ENCODE assay signal across 8 cellular contexts in the genomic region with DNA sequence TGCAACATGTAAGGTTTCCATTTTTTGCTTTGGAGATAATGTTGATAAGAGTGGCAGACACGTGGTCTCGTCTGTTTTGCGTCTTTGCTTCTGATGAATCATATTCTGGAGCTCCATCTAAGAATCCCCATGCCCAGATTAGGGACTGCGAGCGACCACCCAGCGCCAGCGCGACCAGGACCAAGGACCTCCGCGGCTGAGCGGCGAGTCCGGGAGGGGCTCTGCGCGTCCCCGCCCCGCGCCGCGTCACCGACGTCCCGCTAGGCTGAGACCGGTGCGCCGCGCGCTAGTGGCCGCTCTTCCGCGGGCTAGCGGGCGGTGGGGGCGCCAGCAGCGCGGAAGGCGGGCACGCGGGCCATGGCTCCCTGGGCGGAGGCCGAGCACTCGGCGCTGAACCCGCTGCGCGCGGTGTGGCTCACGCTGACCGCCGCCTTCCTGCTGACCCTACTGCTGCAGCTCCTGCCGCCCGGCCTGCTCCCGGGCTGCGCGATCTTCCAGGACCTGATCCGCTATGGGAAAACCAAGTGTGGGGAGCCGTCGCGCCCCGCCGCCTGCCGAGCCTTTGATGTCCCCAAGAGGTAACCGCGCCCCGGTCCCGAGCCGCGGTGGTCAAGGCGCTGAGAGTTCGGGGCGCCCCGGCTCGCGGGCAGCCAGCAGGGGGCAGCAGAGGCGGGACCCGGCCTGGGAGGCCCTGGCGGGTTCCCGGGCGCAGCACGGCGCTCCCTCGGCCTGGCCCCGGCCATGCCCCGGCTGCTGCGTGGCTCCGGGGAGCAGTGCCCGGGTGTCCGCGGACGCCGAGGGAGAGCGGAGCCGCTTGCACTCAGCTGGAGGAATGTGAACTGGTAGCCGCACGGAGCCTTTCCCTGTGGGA. TPM values are rescaled to one million over a fixed set of nuclear protein-coding genes. Genes with fewer than 3 reads are reported as not detected.
DNase-seq lines count a peak whose midpoint lies in the region; ATAC-seq and TF ChIP-seq lines count a peak whose summit lies in the region.

A gene (plus strand): TSS at position 263 of the 871 bp plus-strand sequence. CDS start 95 bp downstream, at position 358.

- H3K27ac Mint-ChIP-seq in CD14-positive monocyte = peak within 1 kb of the TSS; percentile 91 to 96 (median 96)

- H3K4me3 ChIP-seq in right lobe of liver = peak within 1 kb of the TSS; percentile 65 to 73 (median 67)

- TF ChIP-seq CTCF in CD14-positive monocyte (IDR thresholded peaks at IDR 0.05) (peak; percentile 99), right lobe of liver (IDR thresholded peaks at IDR 0.05) (peak; percentile 93 to 99 (median 97))

- H3K27me3 Mint-ChIP-seq in CD14-positive monocyte (ENCODE audit: low read depth in 3 of 3) = peaks cover 0 to 1% (median 0%) of the 10 kb centered on the region in 3 donors

- peak; percentile 95 for ATAC-seq in HG03432 (IDR thresholded peaks at IDR 0.05; ENCODE audit: unreplicated experiment)
- peak; percentile 96 to 98 (median 98) for ATAC-seq in right lobe of liver

- H3K36me3 ChIP-seq in right lobe of liver = no peaks in the 10 kb centered on the region

- H3K4me3 Mint-ChIP-seq in CD14-positive monocyte = peak within 1 kb of the TSS; percentile 88 to 95

- peaks cover 0 to 3% of the 10 kb centered on the region in 2 donors for H3K36me3 Mint-ChIP-seq in CD14-positive monocyte

- intact Hi-C loops in CD14-positive monocyte (cut with micrococcal nuclease) (loop anchor here in 1 of 2 donors (2.0 to 10.0 kb wide), 3 partner anchors 51 to 509 kb away; a partner anchor contains a TSS), right lobe of liver (cut with DNase I) (no loop called here)

- H3K27ac ChIP-seq in right lobe of liver = peak within 1 kb of the TSS; percentile 92 to 94 (median 92)

- peak; percentile 67 for DNase-seq in CD14-positive monocyte (ENCODE audit: low spot score)
- DNase-seq in GM19238 (ENCODE audit: insufficient read length, low spot score) = peak; percentile 88
- peak; percentile 59 to 93 for DNase-seq in NCI-H526 (lab: John Stamatoyannopoulos, UW)
- DNase-seq in activated CD4-positive, alpha-beta T cell treated with anti-CD3 and anti-CD28 coated beads, Interleukin-2, amount 50 U/mL, for 24 hours (ENCODE audit: low read depth in 1 of 2, low spot score in 1 of 2) = peak; percentile 68 to 78
- peak; percentile 62 to 89 for DNase-seq in dermis microvascular lymphatic vessel endothelial cell (ENCODE audit: low read depth in 2 of 2)
- DNase-seq in right lobe of liver = peak; percentile 89 to 90 (median 89)
- peak; percentile 81 to 83 for DNase-seq in stimulated activated CD4-positive, alpha-beta T cell treated with anti-CD3 and anti-CD28 coated beads, Interleukin-4, amount 100 ng/mL, for 48 hours (ENCODE audit: low read depth in 2 of 2)

- WGBS in right lobe of liver (ENCODE audit: insufficient coverage, low coverage, low lambda C conversion rate, missing lambda C conversion rate) = under 1% methylated on average over 33 of the region's 95 CpGs

- TF ChIP-seq POLR2A in right lobe of liver (IDR thresholded peaks at IDR 0.05) = peak; percentile 79

- peaks cover 21% of the 10 kb centered on the region for H3K4me1 Mint-ChIP-seq in CD14-positive monocyte

- no peaks in the 10 kb centered on the region for H3K9me3 ChIP-seq in right lobe of liver

- no peaks in the 10 kb centered on the region for H3K27me3 ChIP-seq in right lobe of liver

- peaks cover 0 to 2% (median 0%) of the 10 kb centered on the region in 7 donors for H3K9me3 Mint-ChIP-seq in CD14-positive monocyte

- H3K4me1 ChIP-seq in right lobe of liver = peaks cover 0 to 10% (median 3%) of the 10 kb centered on the region in 4 donors

RNA-seq across cellular contexts. Expression of the gene that starts here (rescaled TPM):
- 10 to 100 TPM; 16.2 to 26.2 TPM for polyA plus RNA-seq in CD14-positive monocyte
- 7.1 and 9.5 TPM in 2 replicates for total RNA-seq in dermis microvascular lymphatic vessel endothelial cell
- 10 to 100 TPM in 3 of 6 experiments, 1 to 10 TPM in 3; 7.7 to 13.9 (median 9.9) TPM for total RNA-seq in right lobe of liver

Comparison
In these comparisons a context has a peak if more than half of its experiments do, and no peak if none do; other contexts are left out.
1. Peak in every context shown above with its lines: DNase-seq, ATAC-seq, H3K4me3 ChIP-seq and H3K27ac ChIP-seq.